ENCODE assay signal across 22 cellular contexts in the genomic region with DNA sequence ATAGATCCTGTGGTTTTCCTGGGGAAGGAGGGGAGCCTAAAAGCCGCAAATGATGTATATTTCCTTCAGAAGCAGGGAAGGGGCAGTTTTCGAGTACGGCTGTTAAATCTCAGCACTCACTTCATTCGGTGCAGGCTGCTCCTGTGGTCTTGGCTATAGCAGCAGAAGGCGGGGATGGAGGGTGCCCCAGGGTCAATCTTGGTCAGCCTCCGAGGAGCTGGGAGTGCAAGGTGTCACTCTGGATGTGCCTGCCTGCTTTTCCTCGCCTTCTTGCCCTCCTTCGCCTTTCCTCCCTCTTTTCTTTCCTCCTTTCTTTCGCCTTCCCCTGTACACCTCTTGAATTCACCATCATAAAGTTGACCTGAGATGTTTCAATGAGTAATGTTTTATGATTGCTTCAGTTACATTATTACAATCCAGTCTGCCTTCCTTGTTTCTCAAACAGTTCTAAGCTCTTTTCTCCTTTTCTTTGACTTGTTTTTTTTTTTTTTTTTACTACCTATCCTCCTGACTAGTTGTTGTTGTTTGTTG.
DNase-seq lines count a peak whose midpoint lies in the region; ATAC-seq, FAIRE-seq and TF ChIP-seq lines count a peak whose summit lies in the region.
"Had no signal": no experiment of that assay in that cellular context is flagged by ENCODE, and none has a peak within 500 bp of the region (broad histone marks: within the 10 kb centered on the region; RNA-seq: fewer than 3 reads in every experiment).

No MANE protein-coding gene starts in this region.

- 0% methylated on average over 1 of the region's 9 CpGs; no CpG with 5 or more reads in 1 of the 2 experiments for WGBS in IMR-90 (ENCODE audit: extremely low coverage in 2 of 2, insufficient read length in 1 of 2), 2 experiments
- WGBS in H1 (ENCODE audit: extremely low coverage in 1 of 2, insufficient coverage in 1 of 2, insufficient read length in 1 of 2, insufficient replicate concordance in 2 of 2, low coverage in 1 of 2, low lambda C conversion rate in 2 of 2, missing lambda C conversion rate in 1 of 2), 2 experiments: 88% methylated on average over 7 of the region's 9 CpGs; no CpG with 5 or more reads in 1 of the 2 experiments
- WGBS in transverse colon (ENCODE audit: low coverage in 1 of 2), 2 donors: 29 to 36% methylated on average over 7 to 9 of the region's 9 CpGs

- CTCF ChIA-PET in IMR-90 (lab: Yijun Ruan, JAX): interaction anchor here (0.6 kb wide), 1 partner anchor 120 kb away, joined by 3 read pairs; no protein-coding TSS in a partner anchor
- CTCF ChIA-PET in H1 (lab: Charles Lee; ENCODE audit: partially characterized antibody): interaction anchor here (0.8 to 1.4 kb wide), 2 partner anchors 13 to 19 kb away, joined by 3 to 4 read pairs; no protein-coding TSS in a partner anchor

- H3K56ac ChIP-seq in IMR-90 (ENCODE audit: extremely low read depth, insufficient read depth, low read length): no peak overlapping the region
- H3K56ac ChIP-seq in H1 (replicated peaks; ENCODE audit: insufficient read length, low read depth, low read length): no peak overlapping the region

- H2BK120ac ChIP-seq in IMR-90 (ENCODE audit: low read depth, low read length): no peak overlapping the region
- H2BK120ac ChIP-seq in H1 (replicated peaks; ENCODE audit: low read depth, low read length): no peak overlapping the region

- no peak for FAIRE-seq in H1 (lab: Jason Lieb, UNC)

- no peak overlapping the region for H4K8ac ChIP-seq in IMR-90 (ENCODE audit: low read depth in 2 of 2, low read length in 2 of 2)
- no peak overlapping the region for H4K8ac ChIP-seq in H1 (ENCODE audit: extremely low read depth, insufficient read depth, low read length)

- no peak overlapping the region for H2BK20ac ChIP-seq in IMR-90 (ENCODE audit: low read depth, low read length)
- H2BK20ac ChIP-seq in H1 (ENCODE audit: low read length): no peak overlapping the region

- H3K27me3 ChIP-seq in IMR-90 (ENCODE audit: control insufficient read depth, insufficient read depth, low read length): peaks cover 3% of the 10 kb centered on the region; the same call in 1 of the 2 replicates
- H3K27me3 ChIP-seq in H1 (replicated peaks in 1 of 4; ENCODE audit: control insufficient read depth in 3 of 4, extremely low read depth in 1 of 4, insufficient read depth in 3 of 4, low read length in 3 of 4): no peaks in the 10 kb centered on the region; a peak in 1 of 7 replicates
- no peaks in the 10 kb centered on the region for H3K27me3 ChIP-seq in mucosa of stomach (ENCODE audit: control insufficient read depth, insufficient read depth, low read length)
- no peaks in the 10 kb centered on the region for H3K27me3 ChIP-seq in transverse colon

- H3K14ac ChIP-seq in IMR-90 (replicated peaks; ENCODE audit: low read depth, low read length) (no peak overlapping the region), H1 (ENCODE audit: insufficient read length) (no peak overlapping the region)

- H3K23ac ChIP-seq in IMR-90 (ENCODE audit: low read depth, low read length) (no peak overlapping the region), H1 (ENCODE audit: insufficient read length) (no peak overlapping the region)

- H2BK12ac ChIP-seq in H1 (ENCODE audit: low read depth, low read length): no peak overlapping the region

- H3K9me3 ChIP-seq in IMR-90 (ENCODE audit: control insufficient read depth, insufficient read depth, low read length) (no peaks in the 10 kb centered on the region), H1 (ENCODE audit: insufficient read depth in 2 of 2, low read depth in 1 of 2, low read length in 1 of 2) (peaks cover 0 to 6% of the 10 kb centered on the region in 2 experiments; a peak in 2 of 4 replicates), mucosa of stomach (ENCODE audit: control insufficient read depth, low read length) (no peaks in the 10 kb centered on the region), transverse colon (peaks cover 3% of the 10 kb centered on the region in 2 donors)

- H3K36me3 ChIP-seq in IMR-90 (ENCODE audit: control insufficient read depth, insufficient read depth, low read length): no peaks in the 10 kb centered on the region
- no peaks in the 10 kb centered on the region for H3K36me3 ChIP-seq in H1 (ENCODE audit: control insufficient read depth in 2 of 4, insufficient read depth in 4 of 4, low read length in 3 of 4)
- no peaks in the 10 kb centered on the region for H3K36me3 ChIP-seq in mucosa of stomach (ENCODE audit: control insufficient read depth, insufficient read depth, low read length)
- no peaks in the 10 kb centered on the region for H3K36me3 ChIP-seq in transverse colon

- intact Hi-C loops in IMR-90 (cut with micrococcal nuclease): no loop called here
- intact Hi-C loops in transverse colon (cut with DNase I; ENCODE audit: low total_unique reads): no loop called here

- H4K91ac ChIP-seq in IMR-90 (ENCODE audit: insufficient read depth, low read depth, low read length) (no peak overlapping the region), H1 (replicated peaks; ENCODE audit: insufficient read length, low read length) (no peak overlapping the region)

- H3K18ac ChIP-seq in IMR-90 (ENCODE audit: low read depth, low read length) (no peak overlapping the region), H1 (ENCODE audit: extremely low read depth, low read length) (no peak overlapping the region)

- H4K20me1 ChIP-seq in IMR-90 (ENCODE audit: insufficient read depth, low read length) (no peaks in the 10 kb centered on the region), H1 (replicated peaks in 1 of 2; ENCODE audit: control insufficient read depth in 1 of 2, insufficient read depth in 2 of 2, low read length in 2 of 2) (no peaks in the 10 kb centered on the region)

- no peak overlapping the region for H3K4ac ChIP-seq in IMR-90 (ENCODE audit: low read depth, low read length)
- H3K4ac ChIP-seq in H1 (replicated peaks; ENCODE audit: insufficient read length, low read depth, low read length): no peak overlapping the region

- TF ChIP-seq RAD21 in IMR-90 (IDR thresholded peaks at IDR 0.05; ENCODE audit: low read length): no peak
- TF ChIP-seq RAD21 in H1 (IDR thresholded peaks at IDR 0.05 in 1 of 2, conservative IDR thresholded peaks at IDR 0.05 in 1 of 2; ENCODE audit: low read depth in 2 of 2, low read length in 2 of 2): no peak

- H3K4me3 Mint-ChIP-seq in activated naive CD8-positive, alpha-beta T cell treated with anti-CD3 and anti-CD28 coated beads, Interleukin-2, amount 50 U/mL, for 24 hours: no peak overlapping the region
- H3K4me3 Mint-ChIP-seq: GM23338 had no signal

- H3K4me2 ChIP-seq in IMR-90 (ENCODE audit: low read depth, low read length): no peak overlapping the region
- H3K4me2 ChIP-seq in H1 (ENCODE audit: insufficient read depth in 1 of 2, low read depth in 2 of 2, low read length in 2 of 2): no peak overlapping the region
- H3K4me2 ChIP-seq: GM23338, KMS-11 had no signal

- TF ChIP-seq EP300 in H1 (IDR thresholded peaks at IDR 0.05; ENCODE audit: borderline replicate concordance in 1 of 2, low read depth in 2 of 2, low read length in 2 of 2) (no peak), transverse colon (IDR thresholded peaks at IDR 0.05; ENCODE audit: low read depth) (no peak)

- in situ Hi-C loops in IMR-90 (cut with MboI; ENCODE audit: low sequenced_read_pairs): no loop called here
- in situ Hi-C loops in transverse colon (cut with MboI; ENCODE audit: low pct_ligation_motif_present in 1 of 4, low pct_unique_long_range_greater_than_20kb in 1 of 4, low sequenced_read_pairs in 3 of 4): no loop called here

- H2AK5ac ChIP-seq in IMR-90 (ENCODE audit: low read depth, low read length): no peak overlapping the region
- no peak overlapping the region for H2AK5ac ChIP-seq in H1 (ENCODE audit: low read depth, low read length)

- dilution Hi-C loops in IMR-90 (cut with HindIII; ENCODE audit: low sequenced_read_pairs, unreplicated experiment): no loop called here

- H3K79me2 ChIP-seq in H1 (ENCODE audit: control insufficient read depth in 1 of 2, insufficient read depth in 2 of 2, low read length in 2 of 2): no peaks in the 10 kb centered on the region

- TF ChIP-seq CTCF in IMR-90 (conservative IDR thresholded peaks at IDR 0.05; ENCODE audit: low read depth, low read length): no peak
- TF ChIP-seq CTCF in H1 (IDR thresholded peaks at IDR 0.05; ENCODE audit: control extremely low read depth in 1 of 3, insufficient read depth in 1 of 3, low read depth in 1 of 3, low read length in 3 of 3): no peak
- TF ChIP-seq CTCF in transverse colon (IDR thresholded peaks at IDR 0.05): no peak

- peaks cover 17% of the 10 kb centered on the region for H3K9me3 Mint-ChIP-seq in activated naive CD8-positive, alpha-beta T cell treated with anti-CD3 and anti-CD28 coated beads, Interleukin-2, amount 50 U/mL, for 24 hours
- H3K9me3 Mint-ChIP-seq: GM23338 had no signal

- no peaks in the 10 kb centered on the region for H3K79me1 ChIP-seq in IMR-90 (ENCODE audit: low read depth in 1 of 2, low read length in 2 of 2)
- H3K79me1 ChIP-seq in H1 (ENCODE audit: low read depth, low read length): no peaks in the 10 kb centered on the region

- H3K36me3 Mint-ChIP-seq in activated naive CD8-positive, alpha-beta T cell treated with anti-CD3 and anti-CD28 coated beads, Interleukin-2, amount 50 U/mL, for 24 hours (ENCODE audit: low read depth): peaks cover 5% of the 10 kb centered on the region

- no peak overlapping the region for H2BK5ac ChIP-seq in IMR-90 (ENCODE audit: low read depth, low read length, poor library complexity, severe bottlenecking)
- no peak overlapping the region for H2BK5ac ChIP-seq in H1 (ENCODE audit: low read depth, low read length)

- H2AK9ac ChIP-seq in IMR-90 (replicated peaks; ENCODE audit: low read depth, low read length, poor library complexity): no peak overlapping the region

- H3K4me3 ChIP-seq in IMR-90 (ENCODE audit: insufficient read depth, low read depth, low read length) (no peak overlapping the region), H1 (ENCODE audit: extremely low read depth in 1 of 4, insufficient read depth in 2 of 4, low read depth in 3 of 4, low read length in 4 of 4) (no peak overlapping the region), mucosa of stomach (ENCODE audit: low read length) (peak overlapping the region; percentile 12), transverse colon (peak overlapping the region; percentile 11 to 46 (median 22))
- H3K4me3 ChIP-seq: GM23338 had no signal

- H3K27me3 Mint-ChIP-seq in activated naive CD8-positive, alpha-beta T cell treated with anti-CD3 and anti-CD28 coated beads, Interleukin-2, amount 50 U/mL, for 24 hours: peaks cover 23% of the 10 kb centered on the region

- no TSS peak for BruUV-seq in IMR-90 (replicated peaks; lab: Mats Ljungman, UMichigan)

- H2BK15ac ChIP-seq in IMR-90 (ENCODE audit: low read depth, low read length) (no peak overlapping the region), H1 (ENCODE audit: low read length) (no peak overlapping the region)

- H2AFZ ChIP-seq in IMR-90 (replicated peaks; ENCODE audit: low read length, poor library complexity): peak overlapping the region; percentile 32
- H2AFZ ChIP-seq in H1 (ENCODE audit: low read length): peak overlapping the region; percentile 90; the same call in 1 of the 2 replicates
- H2AFZ ChIP-seq: GM23338 had no signal

- no peaks in the 10 kb centered on the region for H3K4me1 ChIP-seq in IMR-90 (ENCODE audit: control insufficient read depth, insufficient read depth, low read length)
- peaks cover 0 to 2% (median 0%) of the 10 kb centered on the region in 4 experiments; a peak in 1 of 7 replicates for H3K4me1 ChIP-seq in H1 (replicated peaks in 1 of 4; ENCODE audit: control insufficient read depth in 3 of 4, insufficient read depth in 4 of 4, low read length in 3 of 4)
- H3K4me1 ChIP-seq in mucosa of stomach (ENCODE audit: control insufficient read depth, insufficient read depth, low read length): peaks cover 6% of the 10 kb centered on the region
- peaks cover 0 to 10% (median 2%) of the 10 kb centered on the region in 4 donors for H3K4me1 ChIP-seq in transverse colon

- H3K27ac ChIP-seq in IMR-90 (ENCODE audit: insufficient read depth, low read length): no peak overlapping the region
- H3K27ac ChIP-seq in H1 (ENCODE audit: low read depth, low read length): no peak overlapping the region
- H3K27ac ChIP-seq in transverse colon: peak overlapping the region; percentile 82 to 89 (median 88)
- H3K27ac ChIP-seq: C4-2B, KMS-11 had no signal

- H4K5ac ChIP-seq in IMR-90 (ENCODE audit: low read depth, low read length) (no peak overlapping the region), H1 (ENCODE audit: insufficient read length, low read depth, low read length) (no peak overlapping the region)

- no peaks in the 10 kb centered on the region for H3K4me1 Mint-ChIP-seq in activated naive CD8-positive, alpha-beta T cell treated with anti-CD3 and anti-CD28 coated beads, Interleukin-2, amount 50 U/mL, for 24 hours
- H3K4me1 Mint-ChIP-seq: GM23338 had no signal

- H3K27ac Mint-ChIP-seq in activated naive CD8-positive, alpha-beta T cell treated with anti-CD3 and anti-CD28 coated beads, Interleukin-2, amount 50 U/mL, for 24 hours: no peak overlapping the region
- H3K27ac Mint-ChIP-seq: GM23338 had no signal

- H3K9ac ChIP-seq in IMR-90 (ENCODE audit: low read depth, low read length) (no peak overlapping the region), H1 (replicated peaks in 1 of 4; ENCODE audit: extremely low read depth in 1 of 4, low read depth in 3 of 4, low read length in 3 of 4) (no peak overlapping the region), mucosa of stomach (ENCODE audit: low read length) (peak overlapping the region; percentile 53)
- H3K9ac ChIP-seq: KMS-11 had no signal

- DNase-seq in IMR-90: no peak
- no peak for DNase-seq in H1 (ENCODE audit: low read depth in 1 of 2, low spot score in 2 of 2)
- no peak for DNase-seq in transverse colon
- DNase-seq in activated naive CD8-positive, alpha-beta T cell treated with anti-CD3 and anti-CD28 coated beads, Interleukin-2, amount 50 U/mL, for 24 hours: no peak
- DNase-seq: EL; GF-D8; HCEC 1CT; NCI-H1105; NCI-H2029 treated with DMSO at 0.1 percent for 48 hours; NCI-H2171; NCI-H345; NCI-H524; NCI-H774; NK-92 treated with Interleukin-12 subunit alpha and Interleukin-12 subunit beta, amount 100 ng/mL, for 24 hours; SIG-M5 had no signal

- POLR2A ChIA-PET in IMR-90 (lab: Charles Lee; ENCODE audit: unreplicated experiment) (no interaction called here), H1 (lab: Charles Lee; ENCODE audit: partially characterized antibody) (no interaction called here)

- H3K9me1 ChIP-seq in IMR-90 (ENCODE audit: insufficient read depth, low read length): no peaks in the 10 kb centered on the region

- no peaks in the 10 kb centered on the region; the same call in 1 of the 2 replicates for H3K23me2 ChIP-seq in H1 (ENCODE audit: low read depth, low read length)

- ATAC-seq in IMR-90 (ENCODE audit: low read depth) (no peak), GM18867 (IDR thresholded peaks at IDR 0.05; ENCODE audit: unreplicated experiment) (no peak), HG03108 (IDR thresholded peaks at IDR 0.05; ENCODE audit: unreplicated experiment) (no peak)
- no peak for ATAC-seq in activated naive CD8-positive, alpha-beta T cell treated with anti-CD3 and anti-CD28 coated beads, Interleukin-2, amount 50 U/mL, for 24 hours
- ATAC-seq: GM23338, SK-N-SH treated with all-trans-retinoic acid at 6 μM for 48 hours had no signal

- TF ChIP-seq POLR2A in IMR-90 (IDR thresholded peaks at IDR 0.05; ENCODE audit: low read depth, low read length): no peak
- TF ChIP-seq POLR2A in H1 (IDR thresholded peaks at IDR 0.05; ENCODE audit: control extremely low read depth in 1 of 2, low read depth in 2 of 2, low read length in 2 of 2): no peak
- peak; percentile 25 for TF ChIP-seq POLR2A in transverse colon (IDR thresholded peaks at IDR 0.05)

Comparison
In these comparisons a context has a peak if more than half of its experiments do, and no peak if none do; other contexts are left out.
1. H3K27ac ChIP-seq: peak in transverse colon (4 of 4); none in IMR-90 (single experiment) and H1 (single experiment).
2. H3K4me3 ChIP-seq: peak in mucosa of stomach (single experiment) and transverse colon (4 of 4); none in IMR-90 (single experiment) and H1 (0 of 4).